In genomic region chr16:54931041-54931756, GRCh38 we compare ENCODE assay signal across 8 cellular contexts.
DNase-seq lines count a peak whose midpoint lies in the region; ATAC-seq and TF ChIP-seq lines count a peak whose summit lies in the region.

No MANE protein-coding gene starts in this region.

- peaks cover 9% of the 10 kb centered on the region for H3K36me3 Mint-ChIP-seq in activated naive CD8-positive, alpha-beta T cell
- H3K36me3 Mint-ChIP-seq in stimulated activated naive B cell treated with anti-CD40 and anti-IgM and Interleukin-4, amounts not matched to agents 10 μg/mL and 1 μg/mL and 100 μg/mL, for 72 hours, result peaks cover 0 to 17% of the 10 kb centered on the region in 2 donors

- H3K4me3 Mint-ChIP-seq in activated naive CD8-positive, alpha-beta T cell, result peak overlapping the region; percentile 59
- H3K4me3 Mint-ChIP-seq in stimulated activated naive B cell treated with anti-CD40 and anti-IgM and Interleukin-4, amounts not matched to agents 10 μg/mL and 1 μg/mL and 100 μg/mL, for 72 hours, result peak overlapping the region; percentile 55 to 85

- TF ChIP-seq CTCF in LNCaP clone FGC (IDR thresholded peaks at IDR 0.05; ENCODE audit: control insufficient read depth, extremely low read depth, insufficient read depth), result 0 out of 2 replicates have a peak, but pooled peaks have one; percentile 9

- no peak for ATAC-seq in stimulated activated naive B cell treated with anti-CD40 and anti-IgM and Interleukin-4, amounts not matched to agents 10 μg/mL and 1 μg/mL and 100 μg/mL, for 72 hours (replicated peaks)
- no peak for ATAC-seq in GM19452 (IDR thresholded peaks at IDR 0.05; ENCODE audit: unreplicated experiment)
- no peak for ATAC-seq in HG02763 (IDR thresholded peaks at IDR 0.05; ENCODE audit: unreplicated experiment)

- H3K4me1 Mint-ChIP-seq in activated naive CD8-positive, alpha-beta T cell (ENCODE audit: low read depth), result peaks cover 40% of the 10 kb centered on the region
- H3K4me1 Mint-ChIP-seq in stimulated activated naive B cell treated with anti-CD40 and anti-IgM and Interleukin-4, amounts not matched to agents 10 μg/mL and 1 μg/mL and 100 μg/mL, for 72 hours, result peaks cover 26 to 50% of the 10 kb centered on the region in 2 donors

- no peak overlapping the region for H3K27ac Mint-ChIP-seq in activated naive CD8-positive, alpha-beta T cell
- H3K27ac Mint-ChIP-seq in stimulated activated naive B cell treated with anti-CD40 and anti-IgM and Interleukin-4, amounts not matched to agents 10 μg/mL and 1 μg/mL and 100 μg/mL, for 72 hours, result peak overlapping the region; percentile 79

- H3K27me3 Mint-ChIP-seq in activated naive CD8-positive, alpha-beta T cell, result peaks cover 50% of the 10 kb centered on the region
- H3K27me3 Mint-ChIP-seq in stimulated activated naive B cell treated with anti-CD40 and anti-IgM and Interleukin-4, amounts not matched to agents 10 μg/mL and 1 μg/mL and 100 μg/mL, for 72 hours, result peaks cover 65 to 76% of the 10 kb centered on the region in 2 donors

- peaks cover 10% of the 10 kb centered on the region for H3K9me3 Mint-ChIP-seq in activated naive CD8-positive, alpha-beta T cell (ENCODE audit: low read depth)
- H3K9me3 Mint-ChIP-seq in stimulated activated naive B cell treated with anti-CD40 and anti-IgM and Interleukin-4, amounts not matched to agents 10 μg/mL and 1 μg/mL and 100 μg/mL, for 72 hours, result peaks cover 4 to 5% of the 10 kb centered on the region in 2 donors

- peak; percentile 80 for DNase-seq in DMS 273 (lab: John Stamatoyannopoulos, UW; ENCODE audit: unreplicated experiment)
- DNase-seq in DMS 273 treated with DMSO at 0.1 percent for 48 hours (lab: John Stamatoyannopoulos, UW), result no peak
- DNase-seq in LNCaP clone FGC (ENCODE audit: low read depth), result no peak
- no peak for DNase-seq in stimulated activated naive B cell treated with anti-CD40 and anti-IgM and Interleukin-4, amounts not matched to agents 10 μg/mL and 1 μg/mL and 100 μg/mL, for 72 hours

- H3K4me3 ChIP-seq in LNCaP clone FGC (ENCODE audit: low read depth, low read length), result peak overlapping the region; percentile 64
- H3K4me3 ChIP-seq in iPS-11a (ENCODE audit: low read depth, low read length), result peak overlapping the region; percentile 24
